In the genomic region with DNA sequence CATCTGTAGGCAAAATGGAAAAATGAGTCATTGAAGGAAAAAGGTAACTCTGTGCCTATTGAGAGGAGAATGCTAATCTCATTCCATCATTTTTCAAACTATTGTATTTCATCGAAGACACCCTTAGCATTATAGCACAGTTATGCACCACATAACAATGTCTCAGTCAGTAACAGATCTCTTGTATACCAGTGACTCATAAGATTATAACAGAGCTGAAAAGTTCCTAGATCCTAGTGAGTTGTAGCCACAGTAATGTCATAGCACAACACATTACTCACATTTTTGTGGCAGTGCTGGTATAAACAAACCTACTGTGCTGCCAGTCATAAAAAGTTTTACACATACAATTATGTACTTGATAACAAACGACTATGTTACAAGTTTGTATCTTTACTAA, we compare ENCODE assay signal across 16 cellular contexts.
DNase-seq lines count a peak whose midpoint lies in the region; ATAC-seq and TF ChIP-seq lines count a peak whose summit lies in the region.
"Had no signal": no experiment of that assay in that cellular context is flagged by ENCODE, and none has a peak within 500 bp of the region (broad histone marks: within the 10 kb centered on the region; RNA-seq: fewer than 3 reads in every experiment).

No MANE protein-coding gene starts in this region.

- no peak for ATAC-seq in HG02852 (IDR thresholded peaks at IDR 0.05; ENCODE audit: unreplicated experiment)
- ATAC-seq: stimulated activated naive CD8-positive, alpha-beta T cell treated with anti-CD3 and anti-CD28 coated beads, Interleukin-15, Interleukin-2, amounts not matched to agents 100 U/mL and 50 U/mL, for 24 hours had no signal

- no peak overlapping the region for H3K4me2 ChIP-seq in neuronal stem cell (ENCODE audit: insufficient read depth, low read length, poor library complexity, severe bottlenecking)
- H3K4me2 ChIP-seq: hepatocyte had no signal

- no peaks in the 10 kb centered on the region for H3K36me3 ChIP-seq in neuronal stem cell (replicated peaks in 1 of 2; ENCODE audit: control insufficient read depth in 2 of 2, insufficient read depth in 2 of 2, low read length in 2 of 2)
- H3K36me3 ChIP-seq: ovary had no signal

- no peak overlapping the region for H3K18ac ChIP-seq in neuronal stem cell (ENCODE audit: low read length)

- no peak for TF ChIP-seq CTCF in foreskin fibroblast (IDR thresholded peaks at IDR 0.05; ENCODE audit: low read depth, low read length)

- no peak overlapping the region for H3K4ac ChIP-seq in neuronal stem cell (ENCODE audit: low read length)

- H3K9ac ChIP-seq in neuronal stem cell (ENCODE audit: low read depth, low read length, poor library complexity), result no peak overlapping the region

- no peaks in the 10 kb centered on the region for H3K79me1 ChIP-seq in neuronal stem cell (ENCODE audit: low read depth, low read length)

- H2AFZ ChIP-seq in neuronal stem cell (ENCODE audit: low read length), result no peak overlapping the region
- H2AFZ ChIP-seq: hepatocyte had no signal

- H2BK120ac ChIP-seq in neuronal stem cell (ENCODE audit: low read depth, low read length), result no peak overlapping the region

- no CpG with 5 or more reads among the region's 2 CpGs for WGBS in neuronal stem cell (ENCODE audit: extremely low coverage in 2 of 2, insufficient read length in 2 of 2, insufficient replicate concordance in 1 of 2), 2 donors

- peaks cover 2 to 4% of the 10 kb centered on the region in 2 donors for H3K9me3 ChIP-seq in neuronal stem cell (replicated peaks in 1 of 2; ENCODE audit: control insufficient read depth in 2 of 2, insufficient read depth in 1 of 2, low read depth in 1 of 2, low read length in 2 of 2)
- H3K9me3 ChIP-seq: ovary had no signal

- no peak overlapping the region for H2BK5ac ChIP-seq in neuronal stem cell (ENCODE audit: low read length)

- H3K23ac ChIP-seq in neuronal stem cell (ENCODE audit: low read depth, low read length, poor library complexity), result no peak overlapping the region

- no peak overlapping the region for H3K14ac ChIP-seq in neuronal stem cell (ENCODE audit: low read length)

- no peaks in the 10 kb centered on the region for H3K4me1 ChIP-seq in neuronal stem cell (ENCODE audit: control insufficient read depth in 2 of 2, insufficient read depth in 1 of 2, low read depth in 1 of 2, low read length in 2 of 2)

- no peaks in the 10 kb centered on the region for H3K27me3 ChIP-seq in neuronal stem cell (ENCODE audit: control insufficient read depth in 3 of 3, insufficient read depth in 3 of 3, low read depth in 1 of 3, low read length in 3 of 3)
- H3K27me3 ChIP-seq: hepatocyte, ovary had no signal

- H3K4me3 ChIP-seq in foreskin fibroblast (ENCODE audit: low read depth in 1 of 2, low read length in 2 of 2) (no peak overlapping the region), neuronal stem cell (ENCODE audit: low read length in 2 of 2) (no peak overlapping the region)
- H3K4me3 ChIP-seq: hepatocyte, ovary had no signal

- peak; percentile 73 for DNase-seq in HS-5 (ENCODE audit: low read depth)
- peak; percentile 86 for DNase-seq in amniotic epithelial cell (ENCODE audit: low read depth)
- peak; percentile 45 to 65 for DNase-seq in foreskin fibroblast
- peak; percentile 19 for DNase-seq in stromal cell of bone marrow (ENCODE audit: low read depth)
- no peak for DNase-seq in neuronal stem cell (ENCODE audit: low spot score)
- DNase-seq in NCI-H82 treated with DMSO at 0.1 percent for 48 hours (lab: John Stamatoyannopoulos, UW; ENCODE audit: unreplicated experiment), result no peak
- DNase-seq: activated CD4-positive, alpha-beta T cell treated with anti-CD3 and anti-CD28 coated beads for 1 hour; DND-41; KG1; NCI-H1694; NCI-H510A treated with DMSO at 0.1 percent for 48 hours; ovary; stimulated activated naive CD8-positive, alpha-beta T cell treated with anti-CD3 and anti-CD28 coated beads, Interleukin-15, Interleukin-2, amounts not matched to agents 100 U/mL and 50 U/mL, for 24 hours; T-helper 2 cell had no signal

- H3K27ac ChIP-seq in neuronal stem cell (replicated peaks; ENCODE audit: low read length), result no peak overlapping the region
- H3K27ac ChIP-seq: hepatocyte, ovary had no signal

- no peak overlapping the region for H4K91ac ChIP-seq in neuronal stem cell (ENCODE audit: low read depth, low read length, poor library complexity)

- no peak overlapping the region for H4K8ac ChIP-seq in neuronal stem cell (ENCODE audit: low read depth, low read length)

- no peak overlapping the region for H2BK12ac ChIP-seq in neuronal stem cell (ENCODE audit: low read length)

- H2AK5ac ChIP-seq in neuronal stem cell (ENCODE audit: low read depth, low read length), result no peak overlapping the region

- H2BK15ac ChIP-seq in neuronal stem cell (ENCODE audit: low read length), result no peak overlapping the region

Comparison
In these comparisons a context has a peak if more than half of its experiments do, and no peak if none do; other contexts are left out.
1. DNase-seq: peak in HS-5 (single experiment), amniotic epithelial cell (single experiment), foreskin fibroblast (2 of 2) and stromal cell of bone marrow (single experiment); none in neuronal stem cell (single experiment) and NCI-H82 treated with DMSO at 0.1 percent for 48 hours (single experiment).